8 cellular contexts compared by ENCODE assay signal in genomic region chr3:101695779-101696372, GRCh38. TPM values are rescaled to one million over a fixed set of nuclear protein-coding genes. Genes with fewer than 3 reads are reported as not detected.
DNase-seq lines count a peak whose midpoint lies in the region; ATAC-seq and TF ChIP-seq lines count a peak whose summit lies in the region.

No MANE protein-coding gene starts in this region.

- ATAC-seq in HG03378 (IDR thresholded peaks at IDR 0.05; ENCODE audit: unreplicated experiment) (no peak), GM21529 (IDR thresholded peaks at IDR 0.05; ENCODE audit: unreplicated experiment) (no peak)

- H3K27me3 Mint-ChIP-seq in progenitor cell of endocrine pancreas = no peaks in the 10 kb centered on the region

- H4K20me1 ChIP-seq in OCI-LY7 (ENCODE audit: insufficient read depth, low read length) = no peaks in the 10 kb centered on the region

- no TSS peak for BruUV-seq in OCI-LY7 (replicated peaks; lab: Mats Ljungman, UMichigan)

- no peak overlapping the region for H3K27ac Mint-ChIP-seq in progenitor cell of endocrine pancreas

- no peaks in the 10 kb centered on the region for H3K36me3 Mint-ChIP-seq in progenitor cell of endocrine pancreas (ENCODE audit: insufficient read depth)

- DNase-seq in GM04504 (ENCODE audit: low read depth) (peak; percentile 25), OCI-LY7 (ENCODE audit: low spot score) (peak; percentile 81), esophagus muscularis mucosa (ENCODE audit: extremely low spot score) (no peak), progenitor cell of endocrine pancreas (ENCODE audit: low spot score, unreplicated experiment) (no peak), NCI-H1694 (lab: John Stamatoyannopoulos, UW) (no peak), GOT3 (lab: John Stamatoyannopoulos, UW) (no peak)

- no peak overlapping the region for H3K4me3 ChIP-seq in OCI-LY7 (ENCODE audit: low read depth, low read length, poor library complexity, severe bottlenecking)
- no peak overlapping the region for H3K4me3 ChIP-seq in esophagus muscularis mucosa

- H3K27ac ChIP-seq in OCI-LY7 (ENCODE audit: low read depth, low read length, poor library complexity, severe bottlenecking) (no peak overlapping the region), esophagus muscularis mucosa (replicated peaks in 1 of 4) (no peak overlapping the region)

- H3K4me1 Mint-ChIP-seq in progenitor cell of endocrine pancreas (ENCODE audit: low read depth) = peaks cover 3% of the 10 kb centered on the region

- H3K4me1 ChIP-seq in OCI-LY7 (ENCODE audit: insufficient read depth, low read length, poor library complexity, severe bottlenecking) (peaks cover 19% of the 10 kb centered on the region), esophagus muscularis mucosa (peaks cover 0 to 13% (median 11%) of the 10 kb centered on the region in 4 donors)

- H3K27me3 ChIP-seq in esophagus muscularis mucosa = no peaks in the 10 kb centered on the region

- no peak for TF ChIP-seq EP300 in esophagus muscularis mucosa (IDR thresholded peaks at IDR 0.05)

- H3K9me3 ChIP-seq in OCI-LY7 (ENCODE audit: low read length) (no peaks in the 10 kb centered on the region), esophagus muscularis mucosa (no peaks in the 10 kb centered on the region)

- no peaks in the 10 kb centered on the region for H3K9me3 Mint-ChIP-seq in progenitor cell of endocrine pancreas (ENCODE audit: low read depth)

- intact Hi-C loops in OCI-LY7 (cut with micrococcal nuclease; ENCODE audit: unreplicated experiment) (loop anchor here (1.0 to 5.0 kb wide), 2 partner anchors 107 to 301 kb away; no protein-coding TSS in a partner anchor), esophagus muscularis mucosa (cut with DNase I) (no loop called here)

- H3K36me3 ChIP-seq in OCI-LY7 (ENCODE audit: insufficient read depth, low read length) (no peaks in the 10 kb centered on the region), esophagus muscularis mucosa (no peaks in the 10 kb centered on the region)

- no peak for TF ChIP-seq POLR2A in esophagus muscularis mucosa (IDR thresholded peaks at IDR 0.05; ENCODE audit: low read depth)

- no peaks in the 10 kb centered on the region for H3K9me2 ChIP-seq in OCI-LY7 (ENCODE audit: insufficient read depth, low read length)

- no peak overlapping the region for H3K4me3 Mint-ChIP-seq in progenitor cell of endocrine pancreas (ENCODE audit: low read depth)

- H3K4me2 ChIP-seq in OCI-LY7 (ENCODE audit: low read length) = 0 out of 2 replicates have a peak overlapping the region, but pooled peaks have one; percentile 18

- CTCF ChIA-PET in OCI-LY7 (lab: Charles Lee; ENCODE audit: unreplicated experiment) = no interaction called here

- POLR2A ChIA-PET in OCI-LY7 (lab: Charles Lee) = interaction anchor here (1.2 kb wide), 1 partner anchor 10 kb away, joined by 3 read pairs; the partner anchor contains the start of gene RPL24

- no peak overlapping the region for H2AFZ ChIP-seq in OCI-LY7 (ENCODE audit: low read length)

- H3K79me2 ChIP-seq in OCI-LY7 (ENCODE audit: insufficient read depth, low read depth, low read length) = no peaks in the 10 kb centered on the region

- 32% methylated on average over 10 of the region's 10 CpGs for WGBS in esophagus muscularis mucosa

- TF ChIP-seq CTCF in OCI-LY7 (conservative IDR thresholded peaks at IDR 0.05; ENCODE audit: low read length) = peak; percentile 87
- peak; percentile 74 to 87 (median 79) for TF ChIP-seq CTCF in esophagus muscularis mucosa (IDR thresholded peaks at IDR 0.05)
- TF ChIP-seq CTCF in progenitor cell of endocrine pancreas (IDR thresholded peaks at IDR 0.05; ENCODE audit: unreplicated experiment) = peak; percentile 79

RNA-seq across cellular contexts. Expression of gene RPL24, which starts 9.4 kb away (rescaled TPM):
- total RNA-seq in OCI-LY7 (2014; rRNA removed; shearing (Covaris generic)) = 2,111 and 2,631 TPM in 2 replicates
- 1,335 and 1,380 TPM in 2 replicates for total RNA-seq in OCI-LY7 (2022)
- 1,000 to 10,000 TPM; 1,560 to 1,805 (median 1,727) TPM for total RNA-seq in esophagus muscularis mucosa
- 1,063 and 1,124 TPM in 2 replicates for total RNA-seq in progenitor cell of endocrine pancreas

RNA-seq across cellular contexts. Expression of gene ZBTB11, which starts 18.9 kb away (rescaled TPM):
- 21.8 and 26.8 TPM in 2 replicates for total RNA-seq in OCI-LY7 (2014; rRNA removed; shearing (Covaris generic))
- total RNA-seq in OCI-LY7 (2022) (21.5 and 24.4 TPM in 2 replicates), esophagus muscularis mucosa (10 to 100 TPM; 15.3 to 20.8 (median 16.9) TPM), progenitor cell of endocrine pancreas (17.8 and 18.8 TPM in 2 replicates)

RNA-seq across cellular contexts. Expression of gene CEP97, which starts 28.5 kb away (rescaled TPM):
- total RNA-seq in OCI-LY7 (2014; rRNA removed; shearing (Covaris generic)) = 25.3 and 27.3 TPM in 2 replicates
- total RNA-seq in OCI-LY7 (2022) = 43.5 and 46.7 TPM in 2 replicates
- total RNA-seq in esophagus muscularis mucosa = 10 to 100 TPM in 1 of 4 donors, 1 to 10 TPM in 3; 7.2 to 10.4 (median 8.0) TPM
- 21.9 and 24.5 TPM in 2 replicates for total RNA-seq in progenitor cell of endocrine pancreas

Comparison
In these comparisons a context has a peak if more than half of its experiments do, and no peak if none do; other contexts are left out.
1. DNase-seq: peak in GM04504 (single experiment) and OCI-LY7 (single experiment); none in esophagus muscularis mucosa (single experiment), progenitor cell of endocrine pancreas (single experiment), NCI-H1694 (single experiment) and GOT3 (single experiment).
2. Peak in every context shown above with its lines, with median percentiles within 50 percentile points of each other: CTCF ChIP-seq.